ENCODE assay signal across 2 cellular contexts in genomic region chr1:10020086-10020485, GRCh38.
A peak's percentile ranks its signal among the peaks of the same experiment; 100 is the strongest.
TF ChIP-seq lines count a peak whose summit lies in the region.

No MANE protein-coding gene starts in this region.

TF ChIP-seq in GM12878, 131 proteins besides CTCF, POLR2A, EP300 and RAD21:
- TF ChIP-seq BCL3 (IDR thresholded peaks at IDR 0.05; ENCODE audit: borderline replicate concordance, insufficient read depth, low read depth, low read length, poor library complexity, severe bottlenecking) (peak; percentile 47), NBN (IDR thresholded peaks at IDR 0.05) (no peak)
TF ChIP-seq in GM12878: peak in this region for 1.

TF ChIP-seq in endothelial cell of umbilical vein, 7 proteins besides CTCF, POLR2A, EP300 and RAD21:
- TF ChIP-seq MAX (IDR thresholded peaks at IDR 0.05; ENCODE audit: insufficient read depth, insufficient read length) (no peak), JUN (IDR thresholded peaks at IDR 0.05; ENCODE audit: borderline replicate concordance, insufficient read depth, insufficient read length, low read depth) (no peak), MYC (IDR thresholded peaks at IDR 0.05; ENCODE audit: low read depth, low read length) (no peak), FOS (IDR thresholded peaks at IDR 0.05; ENCODE audit: borderline replicate concordance, insufficient read depth, low read length) (no peak), GATA2 (IDR thresholded peaks at IDR 0.05; ENCODE audit: insufficient read depth, insufficient read length, low read depth, low read length) (no peak)
